In the genomic region with DNA sequence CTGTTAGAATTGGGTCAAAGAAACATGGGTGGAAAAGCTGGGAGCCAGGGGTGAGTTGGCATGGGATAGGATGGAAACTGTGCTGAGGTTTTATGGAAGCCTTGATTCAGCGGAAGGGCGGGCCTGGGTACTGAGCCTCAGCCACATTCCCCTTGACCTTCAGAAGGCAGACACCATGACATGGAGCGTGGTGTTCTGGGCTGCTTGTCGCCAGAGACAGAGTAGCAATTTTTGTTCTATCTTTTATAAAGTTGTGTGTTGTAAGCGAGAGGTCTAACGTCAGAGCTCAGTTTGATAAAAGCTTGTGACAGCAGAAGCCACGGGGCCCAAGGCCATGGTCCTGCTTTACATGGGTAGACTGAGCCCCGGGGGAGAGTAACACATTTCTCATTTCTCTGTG, we compare ENCODE assay signal across 38 cellular contexts. TPM values are rescaled to one million over a fixed set of nuclear protein-coding genes. Genes with fewer than 3 reads are reported as not detected.
"Had no signal": no experiment of that assay in that cellular context is flagged by ENCODE, and none has a peak within 500 bp of the region (broad histone marks: within the 10 kb centered on the region; RNA-seq: fewer than 3 reads in every experiment).

No MANE protein-coding gene starts in this region.

- DNase-seq: activated effector memory CD4-positive, alpha-beta T cell treated with anti-CD3 and anti-CD28 coated beads, Interleukin-2, amount 50 U/mL, for 16 hours; activated effector memory CD4-positive, alpha-beta T cell treated with Interleukin-2 at 50 U/mL for 16 hours; activated gamma-delta T cell; activated gamma-delta T cell treated with Interleukin-2 at 50 U/mL for 16 hours; activated naive CD4-positive, alpha-beta T cell; activated naive CD4-positive, alpha-beta T cell treated with anti-CD3 and anti-CD28 coated beads for 36 hours; activated naive CD4-positive, alpha-beta T cell treated with anti-CD3 and anti-CD28 coated beads, Interleukin-2, amount 10 ng/mL, durations not matched to agents 7 days and 5 days; activated naive CD4-positive, alpha-beta T cell treated with anti-CD3 and anti-CD28 coated beads, Interleukin-2, amount 50 U/mL, for 16 hours; activated naive CD4-positive, alpha-beta T cell treated with Interleukin-2 at 50 U/mL for 16 hours; activated naive CD8-positive, alpha-beta T cell treated with anti-CD3 and anti-CD28 coated beads for 36 hours; activated naive CD8-positive, alpha-beta T cell treated with anti-CD3 and anti-CD28 coated beads, Interleukin-2, amount 10 ng/mL, durations not matched to agents 7 days and 5 days; activated naive CD8-positive, alpha-beta T cell treated with anti-CD3 and anti-CD28 coated beads, Interleukin-2, amount 50 U/mL, for 24 hours; activated T-cell treated with anti-CD3 and anti-CD28 coated beads for 4 hours; activated T-cell treated with anti-CD3 and anti-CD28 coated beads, Interleukin-2, amount 50 U/mL, for 1 hour; activated T-cell treated with anti-CD3 and anti-CD28 coated beads, Interleukin-2, amount 50 U/mL, for 24 hours; activated T-cell treated with anti-CD3 and anti-CD28 coated beads, Interleukin-2, amount 50 U/mL, for 4 hours; activated T-cell treated with anti-CD3 and anti-CD28 coated beads, Interleukin-2, amount 50 U/mL, for 48 hours; activated T-cell treated with anti-CD3 and anti-CD28 coated beads, Interleukin-2, amount 50 U/mL, for 72 hours; amniotic stem cell; amygdala; anterior cingulate cortex; aorta; body of pancreas; brain microvascular endothelial cell; caudate nucleus; central memory CD4-positive, alpha-beta T cell; cerebellar nuclear complex had no signal

- H3K27ac Mint-ChIP-seq: activated naive CD4-positive, alpha-beta T cell treated with anti-CD3 and anti-CD28 coated beads for 36 hours; activated naive CD4-positive, alpha-beta T cell treated with anti-CD3 and anti-CD28 coated beads, Interleukin-2, amount 10 ng/mL, durations not matched to agents 7 days and 5 days; activated naive CD4-positive, alpha-beta T cell treated with anti-CD3 and anti-CD28 coated beads, Interleukin-2, amount 50 U/mL, for 24 hours; activated naive CD4-positive, alpha-beta T cell treated with anti-CD3 and anti-CD28 coated beads, Interleukin-2, amount 50 U/mL, for 72 hours; activated naive CD8-positive, alpha-beta T cell; activated naive CD8-positive, alpha-beta T cell treated with anti-CD3 and anti-CD28 coated beads for 36 hours; activated naive CD8-positive, alpha-beta T cell treated with anti-CD3 and anti-CD28 coated beads, Interleukin-2, amount 10 ng/mL, durations not matched to agents 7 days and 5 days; activated naive CD8-positive, alpha-beta T cell treated with anti-CD3 and anti-CD28 coated beads, Interleukin-2, amount 50 U/mL, for 24 hours; activated T-cell treated with anti-CD3 and anti-CD28 coated beads, Interleukin-2, amount 50 U/mL, for 24 hours; activated T-cell treated with anti-CD3 and anti-CD28 coated beads, Interleukin-2, amount 50 U/mL, for 72 hours; activated T-helper 1 cell treated with anti-CD3 and anti-CD28 coated beads, Interleukin-12 subunit alpha, Interleukin-12 subunit beta, Interleukin-2, Interleukin-4 antibody, amounts not matched to agents 30 ng/mL and 10 ng/mL and 1 ng/mL, durations not matched to agents 14 hours and 24 hours and 36 hours; activated T-helper 17 cell treated with anti-CD3 and anti-CD28 coated beads, Interleukin-2, amount 50 U/mL, for 72 hours; activated T-helper 2 cell treated with anti-CD3 and anti-CD28 coated beads, Interferon-gamma antibody, Interleukin-2, Interleukin-4, amounts not matched to agents 10 μg/mL and 5 μg/mL and 100 μg/mL, durations not matched to agents 14 hours and 24 hours and 36 hours; brain had no signal

- H3K4me1 Mint-ChIP-seq: activated naive CD4-positive, alpha-beta T cell treated with anti-CD3 and anti-CD28 coated beads, Interleukin-2, amount 10 ng/mL, durations not matched to agents 7 days and 5 days; activated naive CD4-positive, alpha-beta T cell treated with anti-CD3 and anti-CD28 coated beads, Interleukin-2, amount 50 U/mL, for 24 hours; activated naive CD8-positive, alpha-beta T cell treated with anti-CD3 and anti-CD28 coated beads, Interleukin-2, amount 10 ng/mL, durations not matched to agents 7 days and 5 days; activated T-helper 17 cell treated with anti-CD3 and anti-CD28 coated beads, Interleukin-2, amount 50 U/mL, for 72 hours; central memory CD8-positive, alpha-beta T cell had no signal

- H3K9me3 ChIP-seq: ascending aorta, body of pancreas, breast epithelium had no signal

- H3K4me3 ChIP-seq: ascending aorta, body of pancreas, breast epithelium, cardiac muscle cell had no signal

- H3K27ac ChIP-seq: ascending aorta, body of pancreas, brain microvascular endothelial cell, breast epithelium, cardiac muscle cell had no signal

- H3K4me3 Mint-ChIP-seq: activated naive CD4-positive, alpha-beta T cell treated with anti-CD3 and anti-CD28 coated beads for 36 hours; activated naive CD4-positive, alpha-beta T cell treated with anti-CD3 and anti-CD28 coated beads, Interleukin-2, amount 10 ng/mL, durations not matched to agents 7 days and 5 days; activated naive CD4-positive, alpha-beta T cell treated with anti-CD3 and anti-CD28 coated beads, Interleukin-2, amount 50 U/mL, for 24 hours; activated naive CD8-positive, alpha-beta T cell; activated naive CD8-positive, alpha-beta T cell treated with anti-CD3 and anti-CD28 coated beads for 36 hours; activated naive CD8-positive, alpha-beta T cell treated with anti-CD3 and anti-CD28 coated beads, Interleukin-2, amount 10 ng/mL, durations not matched to agents 7 days and 5 days; activated naive CD8-positive, alpha-beta T cell treated with anti-CD3 and anti-CD28 coated beads, Interleukin-2, amount 50 U/mL, for 24 hours; activated T-cell treated with anti-CD3 and anti-CD28 coated beads, Interleukin-2, amount 50 U/mL, for 24 hours; activated T-cell treated with anti-CD3 and anti-CD28 coated beads, Interleukin-2, amount 50 U/mL, for 4 hours; activated T-cell treated with anti-CD3 and anti-CD28 coated beads, Interleukin-2, amount 50 U/mL, for 72 hours; activated T-helper 1 cell treated with anti-CD3 and anti-CD28 coated beads, Interleukin-12 subunit alpha, Interleukin-12 subunit beta, Interleukin-2, Interleukin-4 antibody, amounts not matched to agents 30 ng/mL and 10 ng/mL and 1 ng/mL, durations not matched to agents 14 hours and 24 hours and 36 hours; activated T-helper 17 cell treated with anti-CD3 and anti-CD28 coated beads, Interleukin-2, amount 50 U/mL, for 72 hours; brain; central memory CD8-positive, alpha-beta T cell had no signal

- H3K36me3 Mint-ChIP-seq: activated naive CD4-positive, alpha-beta T cell treated with anti-CD3 and anti-CD28 coated beads, Interleukin-2, amount 10 ng/mL, durations not matched to agents 7 days and 5 days; activated naive CD4-positive, alpha-beta T cell treated with anti-CD3 and anti-CD28 coated beads, Interleukin-2, amount 50 U/mL, for 24 hours; activated naive CD8-positive, alpha-beta T cell; activated naive CD8-positive, alpha-beta T cell treated with anti-CD3 and anti-CD28 coated beads for 36 hours; activated naive CD8-positive, alpha-beta T cell treated with anti-CD3 and anti-CD28 coated beads, Interleukin-2, amount 10 ng/mL, durations not matched to agents 7 days and 5 days; brain had no signal

- H3K27me3 ChIP-seq: ascending aorta had no signal

- ATAC-seq: activated naive CD4-positive, alpha-beta T cell treated with anti-CD3 and anti-CD28 coated beads, Interleukin-2, amount 50 U/mL, for 72 hours; activated naive CD8-positive, alpha-beta T cell treated with anti-CD3 and anti-CD28 coated beads, Interleukin-2, amount 50 U/mL, for 24 hours; activated T-cell treated with anti-CD3 and anti-CD28 coated beads, Interleukin-2, amount 50 U/mL, for 4 hours; activated T-cell treated with anti-CD3 and anti-CD28 coated beads, Interleukin-2, amount 50 U/mL, for 72 hours; activated T-helper 17 cell treated with anti-CD3 and anti-CD28 coated beads, Interleukin-2, amount 50 U/mL, for 72 hours; body of pancreas had no signal

- H3K9me3 Mint-ChIP-seq: activated naive CD4-positive, alpha-beta T cell treated with anti-CD3 and anti-CD28 coated beads for 36 hours; activated naive CD4-positive, alpha-beta T cell treated with anti-CD3 and anti-CD28 coated beads, Interleukin-2, amount 10 ng/mL, durations not matched to agents 7 days and 5 days; activated naive CD4-positive, alpha-beta T cell treated with anti-CD3 and anti-CD28 coated beads, Interleukin-2, amount 50 U/mL, for 24 hours; activated naive CD4-positive, alpha-beta T cell treated with anti-CD3 and anti-CD28 coated beads, Interleukin-2, amount 50 U/mL, for 72 hours; activated naive CD8-positive, alpha-beta T cell treated with anti-CD3 and anti-CD28 coated beads for 36 hours; activated naive CD8-positive, alpha-beta T cell treated with anti-CD3 and anti-CD28 coated beads, Interleukin-2, amount 10 ng/mL, durations not matched to agents 7 days and 5 days; activated naive CD8-positive, alpha-beta T cell treated with anti-CD3 and anti-CD28 coated beads, Interleukin-2, amount 50 U/mL, for 24 hours; activated T-cell treated with anti-CD3 and anti-CD28 coated beads, Interleukin-2, amount 50 U/mL, for 24 hours; activated T-cell treated with anti-CD3 and anti-CD28 coated beads, Interleukin-2, amount 50 U/mL, for 4 hours; activated T-cell treated with anti-CD3 and anti-CD28 coated beads, Interleukin-2, amount 50 U/mL, for 72 hours; activated T-helper 1 cell treated with anti-CD3 and anti-CD28 coated beads, Interleukin-12 subunit alpha, Interleukin-12 subunit beta, Interleukin-2, Interleukin-4 antibody, amounts not matched to agents 30 ng/mL and 10 ng/mL and 1 ng/mL, durations not matched to agents 14 hours and 24 hours and 36 hours; activated T-helper 17 cell treated with anti-CD3 and anti-CD28 coated beads, Interleukin-2, amount 50 U/mL, for 72 hours; activated T-helper 2 cell treated with anti-CD3 and anti-CD28 coated beads, Interferon-gamma antibody, Interleukin-2, Interleukin-4, amounts not matched to agents 10 μg/mL and 5 μg/mL and 100 μg/mL, durations not matched to agents 14 hours and 24 hours and 36 hours; brain; central memory CD8-positive, alpha-beta T cell had no signal

- H3K4me1 ChIP-seq: breast epithelium had no signal

- H3K36me3 ChIP-seq: ascending aorta, brain microvascular endothelial cell, breast epithelium, cardiac muscle cell had no signal

RNA-seq across cellular contexts. Expression of a gene that starts 50.2 kb away (rescaled TPM):
- total RNA-seq: activated naive CD8-positive, alpha-beta T cell treated with anti-CD3 and anti-CD28 coated beads for 36 hours; activated naive CD8-positive, alpha-beta T cell treated with anti-CD3 and anti-CD28 coated beads, Interleukin-2, amount 10 ng/mL, durations not matched to agents 7 days and 5 days; body of pancreas had no signal
